9 cellular contexts compared by ENCODE assay signal in genomic region chr16:50884066-50884860, GRCh38.
DNase-seq lines count a peak whose midpoint lies in the region; ATAC-seq, FAIRE-seq and TF ChIP-seq lines count a peak whose summit lies in the region.
"Had no signal": no experiment of that assay in that cellular context is flagged by ENCODE, and none has a peak within 500 bp of the region (broad histone marks: within the 10 kb centered on the region; RNA-seq: fewer than 3 reads in every experiment).

No MANE protein-coding gene starts in this region.

- FAIRE-seq in H1 (lab: Jason Lieb, UNC): no peak

- TF ChIP-seq EP300 in H1 (IDR thresholded peaks at IDR 0.05; ENCODE audit: borderline replicate concordance in 1 of 2, low read depth in 2 of 2, low read length in 2 of 2): no peak

- intact Hi-C loops in posterior vena cava (cut with DNase I): no loop called here

- H3K4me2 ChIP-seq in H1 (ENCODE audit: insufficient read depth in 1 of 2, low read depth in 2 of 2, low read length in 2 of 2): peak overlapping the region in 1 of 2 experiments; percentile 45; a peak in 1 of 4 replicates

- ATAC-seq in HG03280 (IDR thresholded peaks at IDR 0.05; ENCODE audit: unreplicated experiment): no peak

- no peak overlapping the region for H2AK5ac ChIP-seq in H1 (ENCODE audit: low read depth, low read length)

- H3K4me3 ChIP-seq in H1 (ENCODE audit: extremely low read depth in 1 of 4, insufficient read depth in 2 of 4, low read depth in 3 of 4, low read length in 4 of 4): no peak overlapping the region; a peak in 1 of 8 replicates

- H2AFZ ChIP-seq in H1 (ENCODE audit: low read length): peak overlapping the region; percentile 84; the same call in 1 of the 2 replicates

- H3K27me3 ChIP-seq in H1 (replicated peaks in 1 of 4; ENCODE audit: control insufficient read depth in 3 of 4, extremely low read depth in 1 of 4, insufficient read depth in 3 of 4, low read length in 3 of 4): peaks cover 0 to 3% (median 0%) of the 10 kb centered on the region in 4 experiments; a peak in 1 of 7 replicates

- no peaks in the 10 kb centered on the region for H3K79me1 ChIP-seq in H1 (ENCODE audit: low read depth, low read length)

- WGBS in H1 (ENCODE audit: extremely low coverage in 1 of 2, insufficient coverage in 1 of 2, insufficient read length in 1 of 2, insufficient replicate concordance in 2 of 2, low coverage in 1 of 2, low lambda C conversion rate in 2 of 2, missing lambda C conversion rate in 1 of 2), 2 experiments: 56% methylated on average over 17 of the region's 22 CpGs; no CpG with 5 or more reads in 1 of the 2 experiments

- no peaks in the 10 kb centered on the region; the same call in 1 of the 2 replicates for H3K23me2 ChIP-seq in H1 (ENCODE audit: low read depth, low read length)

- no peak overlapping the region for H2BK5ac ChIP-seq in H1 (ENCODE audit: low read depth, low read length)

- TF ChIP-seq POLR2A in H1 (IDR thresholded peaks at IDR 0.05; ENCODE audit: control extremely low read depth in 1 of 2, low read depth in 2 of 2, low read length in 2 of 2): no peak

- POLR2A ChIA-PET in H1 (lab: Charles Lee; ENCODE audit: partially characterized antibody): no interaction called here

- H3K18ac ChIP-seq in H1 (ENCODE audit: extremely low read depth, low read length): 0 out of 2 replicates have a peak overlapping the region, but pooled peaks have one; percentile 48

- no peak overlapping the region for H4K5ac ChIP-seq in H1 (ENCODE audit: insufficient read length, low read depth, low read length)

- no peaks in the 10 kb centered on the region for H4K20me1 ChIP-seq in H1 (replicated peaks in 1 of 2; ENCODE audit: control insufficient read depth in 1 of 2, insufficient read depth in 2 of 2, low read length in 2 of 2)

- H2BK12ac ChIP-seq in H1 (ENCODE audit: low read depth, low read length): no peak overlapping the region

- CTCF ChIA-PET in H1 (lab: Charles Lee; ENCODE audit: partially characterized antibody): interaction anchor here (0.7 to 2.1 kb wide), 20 partner anchors 9 to 253 kb away, joined by 3 to 13 read pairs (median 3); no protein-coding TSS in a partner anchor

- no peak overlapping the region for H2BK20ac ChIP-seq in H1 (ENCODE audit: low read length)

- no peak overlapping the region for H4K91ac ChIP-seq in H1 (replicated peaks; ENCODE audit: insufficient read length, low read length)

- H3K4me1 ChIP-seq in H1 (replicated peaks in 1 of 4; ENCODE audit: control insufficient read depth in 3 of 4, insufficient read depth in 4 of 4, low read length in 3 of 4): peaks cover 0 to 3% (median 2%) of the 10 kb centered on the region in 4 experiments; a peak in 3 of 7 replicates

- DNase-seq in DMS53 (lab: John Stamatoyannopoulos, UW): peak; percentile 32
- no peak for DNase-seq in DMS53 treated with DMSO at 0.1 percent for 48 hours (lab: John Stamatoyannopoulos, UW; ENCODE audit: unreplicated experiment)
- peak; percentile 5 for DNase-seq in NCI-H460 (ENCODE audit: extremely low read depth, low read depth)
- peak in 1 of 2 experiments; percentile 94 for DNase-seq in H1 (ENCODE audit: low read depth in 1 of 2, low spot score in 2 of 2)
- peak; percentile 26 to 57 for DNase-seq in stimulated activated CD4-positive, alpha-beta T cell treated with anti-CD3 and anti-CD28 coated beads, Interleukin-4, amount 100 ng/mL, for 48 hours (ENCODE audit: low read depth in 2 of 2)
- no peak for DNase-seq in epidermal melanocyte (ENCODE audit: insufficient read length, low spot score)
- DNase-seq in posterior vena cava (ENCODE audit: low spot score): no peak
- DNase-seq: 8988T had no signal

- no peak overlapping the region for H2BK15ac ChIP-seq in H1 (ENCODE audit: low read length)

- peak; percentile 59 to 84 (median 71) for TF ChIP-seq CTCF in H1 (IDR thresholded peaks at IDR 0.05; ENCODE audit: control extremely low read depth in 1 of 3, insufficient read depth in 1 of 3, low read depth in 1 of 3, low read length in 3 of 3)

- no peaks in the 10 kb centered on the region for H3K79me2 ChIP-seq in H1 (ENCODE audit: control insufficient read depth in 1 of 2, insufficient read depth in 2 of 2, low read length in 2 of 2)

- H4K8ac ChIP-seq in H1 (ENCODE audit: extremely low read depth, insufficient read depth, low read length): no peak overlapping the region

- H3K14ac ChIP-seq in H1 (ENCODE audit: insufficient read length): no peak overlapping the region

- no peak overlapping the region for H3K56ac ChIP-seq in H1 (replicated peaks; ENCODE audit: insufficient read length, low read depth, low read length)

- H3K9me3 ChIP-seq in H1 (ENCODE audit: insufficient read depth in 2 of 2, low read depth in 1 of 2, low read length in 1 of 2): no peaks in the 10 kb centered on the region; a peak in 2 of 4 replicates

- no peak overlapping the region for H3K9ac ChIP-seq in H1 (replicated peaks in 1 of 4; ENCODE audit: extremely low read depth in 1 of 4, low read depth in 3 of 4, low read length in 3 of 4)

- peak; percentile 53 to 65 for TF ChIP-seq RAD21 in H1 (IDR thresholded peaks at IDR 0.05 in 1 of 2, conservative IDR thresholded peaks at IDR 0.05 in 1 of 2; ENCODE audit: low read depth in 2 of 2, low read length in 2 of 2)

- H3K36me3 ChIP-seq in H1 (ENCODE audit: control insufficient read depth in 2 of 4, insufficient read depth in 4 of 4, low read length in 3 of 4): no peaks in the 10 kb centered on the region

- H2BK120ac ChIP-seq in H1 (replicated peaks; ENCODE audit: low read depth, low read length): no peak overlapping the region

- H3K27ac ChIP-seq in H1 (ENCODE audit: low read depth, low read length): no peak overlapping the region

- H3K4ac ChIP-seq in H1 (replicated peaks; ENCODE audit: insufficient read length, low read depth, low read length): no peak overlapping the region

- H3K23ac ChIP-seq in H1 (ENCODE audit: insufficient read length): no peak overlapping the region

TF ChIP-seq in H1, 55 proteins besides CTCF, POLR2A, EP300 and RAD21:
- no peak for TF ChIP-seq NANOG (IDR thresholded peaks at IDR 0.05; ENCODE audit: insufficient read depth, low read depth, low read length, poor library complexity, severe bottlenecking)
- no peak for TF ChIP-seq SIX5 (IDR thresholded peaks at IDR 0.05; ENCODE audit: low read depth, low read length)
TF ChIP-seq in H1: peak in this region for 0.

Comparison
In these comparisons a context has a peak if more than half of its experiments do, and no peak if none do; other contexts are left out.
1. DNase-seq: peak in DMS53 (single experiment), NCI-H460 (single experiment) and stimulated activated CD4-positive, alpha-beta T cell treated with anti-CD3 and anti-CD28 coated beads, Interleukin-4, amount 100 ng/mL, for 48 hours (2 of 2); none in DMS53 treated with DMSO at 0.1 percent for 48 hours (single experiment), epidermal melanocyte (single experiment) and posterior vena cava (single experiment).